Comparison of ENCODE assay signal across 23 cellular contexts in genomic region chr4:139721789-139722188, GRCh38. TPM values are rescaled to one million over a fixed set of nuclear protein-coding genes. Genes with fewer than 3 reads are reported as not detected.
DNase-seq lines count a peak whose midpoint lies in the region; ATAC-seq, FAIRE-seq and TF ChIP-seq lines count a peak whose summit lies in the region.
"Had no signal": no experiment of that assay in that cellular context is flagged by ENCODE, and none has a peak within 500 bp of the region (broad histone marks: within the 10 kb centered on the region; RNA-seq: fewer than 3 reads in every experiment).

No MANE protein-coding gene starts in this region.

- H3K4me3 ChIP-seq in A549 (no peak overlapping the region), IMR-90 (ENCODE audit: insufficient read depth, low read depth, low read length) (no peak overlapping the region), smooth muscle cell (no peak overlapping the region)
- H3K4me3 ChIP-seq: BLaER1 treated with 17β-estradiol and CSF1 and Interleukin-3, amounts not matched to agents 10 nM and 100 nM had no signal

- in situ Hi-C loops in IMR-90 (cut with MboI; ENCODE audit: low sequenced_read_pairs) = no loop called here

- no peaks in the 10 kb centered on the region for H3K27me3 ChIP-seq in IMR-90 (ENCODE audit: control insufficient read depth, insufficient read depth, low read length)
- H3K27me3 ChIP-seq in smooth muscle cell (ENCODE audit: low read depth) = no peaks in the 10 kb centered on the region
- H3K27me3 ChIP-seq: BLaER1 treated with 17β-estradiol and CSF1 and Interleukin-3, amounts not matched to agents 10 nM and 100 nM had no signal

- CTCF ChIA-PET in A549 (lab: Yijun Ruan, JAX) = no interaction called here
- CTCF ChIA-PET in IMR-90 (lab: Yijun Ruan, JAX) = no interaction called here

- DNase-seq in A549 (ENCODE audit: low read depth in 1 of 2, low spot score in 1 of 2) (no peak), IMR-90 (no peak), nephron progenitor cell (no peak), smooth muscle cell (lab: John Stamatoyannopoulos, UW; ENCODE audit: unreplicated experiment) (no peak), NCI-H526 treated with DMSO at 0.1 percent for 48 hours (lab: John Stamatoyannopoulos, UW) (no peak)
- DNase-seq: 8988T; AML-193; Caco-2; Calu3; CD4-positive, alpha-beta T cell; CD8-positive, alpha-beta T cell; DMS79 treated with DMSO at 0.1 percent for 48 hours; GF-D8 had no signal

- BruUV-seq in IMR-90 (replicated peaks; lab: Mats Ljungman, UMichigan) = no TSS peak

- H3K4ac ChIP-seq in IMR-90 (ENCODE audit: low read depth, low read length) = no peak overlapping the region

- no peak overlapping the region for H3K4me2 ChIP-seq in A549
- H3K4me2 ChIP-seq in IMR-90 (ENCODE audit: low read depth, low read length) = no peak overlapping the region
- H3K4me2 ChIP-seq in smooth muscle cell = no peak overlapping the region
- H3K4me2 ChIP-seq: BLaER1 treated with 17β-estradiol and CSF1 and Interleukin-3, amounts not matched to agents 10 nM and 100 nM had no signal

- H4K20me1 ChIP-seq in IMR-90 (ENCODE audit: insufficient read depth, low read length) (no peaks in the 10 kb centered on the region), smooth muscle cell (ENCODE audit: low read depth) (no peaks in the 10 kb centered on the region)

- H3F3A ChIP-seq in smooth muscle cell (ENCODE audit: low read depth) = no peaks in the 10 kb centered on the region

- FAIRE-seq in A549 (lab: Jason Lieb, UNC) = no peak
- FAIRE-seq: A204.1, D721Med, G401.6, GM12891, GM19239 had no signal

- POLR2A ChIA-PET in A549 (lab: Yijun Ruan, JAX) (no interaction called here), IMR-90 (lab: Charles Lee; ENCODE audit: unreplicated experiment) (no interaction called here)

- dilution Hi-C loops in IMR-90 (cut with HindIII; ENCODE audit: low sequenced_read_pairs, unreplicated experiment) = no loop called here

- H3K9me3 Mint-ChIP-seq in nephron progenitor cell = no peaks in the 10 kb centered on the region
- H3K9me3 Mint-ChIP-seq: CD4-positive, alpha-beta T cell; CD8-positive, alpha-beta T cell had no signal

- H3K27ac ChIP-seq in A549 (no peak overlapping the region), IMR-90 (ENCODE audit: insufficient read depth, low read length) (no peak overlapping the region), smooth muscle cell (ENCODE audit: low read depth) (peak overlapping the region; percentile 64)
- H3K27ac ChIP-seq: BLaER1 treated with 17β-estradiol and CSF1 and Interleukin-3, amounts not matched to agents 10 nM and 100 nM; C4-2B had no signal

- peaks cover 13% of the 10 kb centered on the region for H3K4me1 Mint-ChIP-seq in nephron progenitor cell
- H3K4me1 Mint-ChIP-seq: B cell had no signal

- ATAC-seq in A549 (no peak), IMR-90 (ENCODE audit: low read depth) (no peak), GM21737 (IDR thresholded peaks at IDR 0.05; ENCODE audit: unreplicated experiment) (no peak), GM19452 (IDR thresholded peaks at IDR 0.05; ENCODE audit: unreplicated experiment) (no peak)
- ATAC-seq: CD8-positive, alpha-beta T cell had no signal

- H3K9me1 ChIP-seq in IMR-90 (ENCODE audit: insufficient read depth, low read length) = peaks cover 3% of the 10 kb centered on the region; the same call in 1 of the 2 replicates

- no peak for TF ChIP-seq EP300 in A549 (IDR thresholded peaks at IDR 0.05)

- no peaks in the 10 kb centered on the region for H3K79me1 ChIP-seq in IMR-90 (ENCODE audit: low read depth in 1 of 2, low read length in 2 of 2)

- H3K4me1 ChIP-seq in A549 (no peaks in the 10 kb centered on the region), IMR-90 (ENCODE audit: control insufficient read depth, insufficient read depth, low read length) (no peaks in the 10 kb centered on the region), smooth muscle cell (ENCODE audit: low read depth) (no peaks in the 10 kb centered on the region)
- H3K4me1 ChIP-seq: BLaER1 treated with 17β-estradiol and CSF1 and Interleukin-3, amounts not matched to agents 10 nM and 100 nM; Caco-2 had no signal

- no peak overlapping the region for H3K18ac ChIP-seq in IMR-90 (ENCODE audit: low read depth, low read length)

- H3K9me3 ChIP-seq in A549 (no peaks in the 10 kb centered on the region), IMR-90 (ENCODE audit: control insufficient read depth, insufficient read depth, low read length) (no peaks in the 10 kb centered on the region), smooth muscle cell (replicated peaks; ENCODE audit: low read depth) (no peaks in the 10 kb centered on the region)
- H3K9me3 ChIP-seq: BLaER1 treated with 17β-estradiol and CSF1 and Interleukin-3, amounts not matched to agents 10 nM and 100 nM; Caco-2 had no signal

- no peak overlapping the region for H3K14ac ChIP-seq in IMR-90 (replicated peaks; ENCODE audit: low read depth, low read length)

- TF ChIP-seq POLR2A in A549 (IDR thresholded peaks at IDR 0.05; ENCODE audit: low read length) (no peak), IMR-90 (IDR thresholded peaks at IDR 0.05; ENCODE audit: low read depth, low read length) (no peak)

- no peak overlapping the region for H3K4me3 Mint-ChIP-seq in nephron progenitor cell
- H3K4me3 Mint-ChIP-seq: B cell; CD4-positive, alpha-beta T cell; CD8-positive, alpha-beta T cell had no signal

- no peaks in the 10 kb centered on the region for H3K79me2 ChIP-seq in smooth muscle cell (ENCODE audit: low read depth)

- no peak overlapping the region for H2AFZ ChIP-seq in IMR-90 (replicated peaks; ENCODE audit: low read length, poor library complexity)
- H2AFZ ChIP-seq in smooth muscle cell (ENCODE audit: low read depth) = no peak overlapping the region

- H3K36me3 ChIP-seq in IMR-90 (ENCODE audit: control insufficient read depth, insufficient read depth, low read length) (peaks cover 12% of the 10 kb centered on the region), smooth muscle cell (ENCODE audit: low read depth) (no peaks in the 10 kb centered on the region)

- no peak for TF ChIP-seq CTCF in A549 (IDR thresholded peaks at IDR 0.05)
- TF ChIP-seq CTCF in IMR-90 (conservative IDR thresholded peaks at IDR 0.05; ENCODE audit: low read depth, low read length) = no peak
- no peak for TF ChIP-seq CTCF in nephron progenitor cell (IDR thresholded peaks at IDR 0.05)
- TF ChIP-seq CTCF in smooth muscle cell (IDR thresholded peaks at IDR 0.05; ENCODE audit: borderline replicate concordance, insufficient read depth, poor library complexity, severe bottlenecking) = no peak

- no peak overlapping the region for H3K23ac ChIP-seq in IMR-90 (ENCODE audit: low read depth, low read length)

- H4K91ac ChIP-seq in IMR-90 (ENCODE audit: insufficient read depth, low read depth, low read length) = no peak overlapping the region

- no peak overlapping the region for H2BK15ac ChIP-seq in IMR-90 (ENCODE audit: low read depth, low read length)

- 71% methylated on average over 4 of the region's 4 CpGs for WGBS in A549 (ENCODE audit: missing lambda C conversion rate)
- 40% methylated on average over 1 of the region's 4 CpGs; no CpG with 5 or more reads in 1 of the 2 experiments for WGBS in IMR-90 (ENCODE audit: extremely low coverage in 2 of 2, insufficient read length in 1 of 2), 2 experiments
- 74% methylated on average over 4 of the region's 4 CpGs for WGBS in smooth muscle cell (ENCODE audit: low lambda C conversion rate)

- H3K9ac ChIP-seq in IMR-90 (ENCODE audit: low read depth, low read length) = no peak overlapping the region
- H3K9ac ChIP-seq in smooth muscle cell (ENCODE audit: low read depth) = no peak overlapping the region
- H3K9ac ChIP-seq: BLaER1 treated with 17β-estradiol and CSF1 and Interleukin-3, amounts not matched to agents 10 nM and 100 nM had no signal

- H4K8ac ChIP-seq in IMR-90 (ENCODE audit: low read depth in 2 of 2, low read length in 2 of 2) = no peak overlapping the region

- no peaks in the 10 kb centered on the region for H3K27me3 Mint-ChIP-seq in nephron progenitor cell (ENCODE audit: low read depth, poor library complexity)
- H3K27me3 Mint-ChIP-seq: B cell; CD4-positive, alpha-beta T cell had no signal

- peak overlapping the region; percentile 50 for H3K27ac Mint-ChIP-seq in nephron progenitor cell
- H3K27ac Mint-ChIP-seq: B cell; CD4-positive, alpha-beta T cell; CD8-positive, alpha-beta T cell had no signal

- no peak overlapping the region for H2BK20ac ChIP-seq in IMR-90 (ENCODE audit: low read depth, low read length)

- peaks cover 74% of the 10 kb centered on the region for H3K36me3 Mint-ChIP-seq in nephron progenitor cell (ENCODE audit: low read depth)

- intact Hi-C loops in IMR-90 (cut with micrococcal nuclease) = no loop called here

- H2BK5ac ChIP-seq in IMR-90 (ENCODE audit: low read depth, low read length, poor library complexity, severe bottlenecking) = no peak overlapping the region

- TF ChIP-seq RAD21 in A549 (conservative IDR thresholded peaks at IDR 0.05 in 1 of 2, IDR thresholded peaks at IDR 0.05 in 1 of 2) = no peak
- no peak for TF ChIP-seq RAD21 in IMR-90 (IDR thresholded peaks at IDR 0.05; ENCODE audit: low read length)

- H2BK120ac ChIP-seq in IMR-90 (ENCODE audit: low read depth, low read length) = no peak overlapping the region

- H4K5ac ChIP-seq in IMR-90 (ENCODE audit: low read depth, low read length) = no peak overlapping the region

- H2AK9ac ChIP-seq in IMR-90 (replicated peaks; ENCODE audit: low read depth, low read length, poor library complexity) = no peak overlapping the region

- H3K56ac ChIP-seq in IMR-90 (ENCODE audit: extremely low read depth, insufficient read depth, low read length) = no peak overlapping the region

- H2AK5ac ChIP-seq in IMR-90 (ENCODE audit: low read depth, low read length) = no peak overlapping the region

TF ChIP-seq in A549, 52 proteins besides CTCF, POLR2A, EP300 and RAD21 (continues in another document):
- no peak for TF ChIP-seq ESRRA (IDR thresholded peaks at IDR 0.05; ENCODE audit: borderline replicate concordance, low read length)
- TF ChIP-seq MAFK (IDR thresholded peaks at IDR 0.05; ENCODE audit: partially characterized antibody) = peak; percentile 76

TF ChIP-seq in IMR-90, 13 proteins besides CTCF, POLR2A, EP300 and RAD21:
- peak; percentile 88 for TF ChIP-seq MAFK (IDR thresholded peaks at IDR 0.05; ENCODE audit: low read depth, low read length)
- 0 out of 2 replicates have a peak, but pooled peaks have one; percentile 14 for TF ChIP-seq NFE2L2 (IDR thresholded peaks at IDR 0.05; ENCODE audit: low read depth, low read length)
- TF ChIP-seq RFX5 (IDR thresholded peaks at IDR 0.05; ENCODE audit: low read depth, low read length) = no peak

RNA-seq across cellular contexts. Expression of gene MGST2, which starts 56.2 kb away (rescaled TPM):
- polyA plus RNA-seq in A549 (2011; rRNA removed) (61.1 and 62.1 TPM in 2 replicates), A549 (2017; fragmentation: RNase III; extraction: RNeasy Plus Mini Kit Qiagen cat#74134 plus additional on column Dnase treatment) (44.0 to 45.7 TPM (median 45.0 TPM) in 3 replicates), IMR-90 (2012; rRNA removed) (9.0 and 10.5 TPM in 2 replicates), smooth muscle cell (27.8 and 34.0 TPM in 2 replicates)
- polyA plus RNA-seq in A549 (2012; cell fraction: cytosol; rRNA removed) = 22.9 and 26.6 TPM in 2 replicates
- polyA plus RNA-seq in A549 (2012; cell fraction: nucleus; rRNA removed) = 12.1 and 21.3 TPM in 2 replicates
- polyA minus RNA-seq in A549 (2011; rRNA and poly(A)+ RNA removed) = 9.5 and 14.6 TPM in 2 replicates
- total RNA-seq in IMR-90 (2012; rRNA removed) (4.8 and 8.1 TPM in 2 replicates), smooth muscle cell (40.2 and 51.1 TPM in 2 replicates)
- polyA plus RNA-seq in IMR-90 (2012; cell fraction: cytosol; rRNA removed) = 3.4 and 5.8 TPM in 2 replicates
- polyA plus RNA-seq in IMR-90 (2012; cell fraction: nucleus; rRNA removed; ENCODE audit: low replicate concordance) = 1.1 and 4.5 TPM in 2 replicates
